18 cellular contexts compared by ENCODE assay signal in genomic region chr11:64409278-64409677, GRCh38. TPM values are rescaled to one million over a fixed set of nuclear protein-coding genes. Genes with fewer than 3 reads are reported as not detected.
DNase-seq lines count a peak whose midpoint lies in the region; ATAC-seq and TF ChIP-seq lines count a peak whose summit lies in the region.
"Had no signal": no experiment of that assay in that cellular context is flagged by ENCODE, and none has a peak within 500 bp of the region (broad histone marks: within the 10 kb centered on the region; RNA-seq: fewer than 3 reads in every experiment).

No MANE protein-coding gene starts in this region.

- H3K36me3 ChIP-seq in Caco-2 (ENCODE audit: control insufficient read depth, insufficient read depth, low read length): no peaks in the 10 kb centered on the region
- H3K36me3 ChIP-seq in hepatocyte (replicated peaks; ENCODE audit: insufficient read depth, low read depth): no peaks in the 10 kb centered on the region
- no peaks in the 10 kb centered on the region for H3K36me3 ChIP-seq in trophoblast cell (ENCODE audit: control insufficient read depth in 1 of 2, insufficient read depth in 2 of 2, low read length in 2 of 2)

- peak overlapping the region; percentile 62 for H2BK5ac ChIP-seq in trophoblast cell (ENCODE audit: low read depth, low read length, poor library complexity)

- H3K4me1 ChIP-seq in Caco-2 (peaks cover 50% of the 10 kb centered on the region), hepatocyte (ENCODE audit: insufficient read depth) (peaks cover 26% of the 10 kb centered on the region), trophoblast cell (ENCODE audit: control insufficient read depth in 1 of 2, insufficient read depth in 2 of 2, low read length in 2 of 2) (peaks cover 41 to 50% of the 10 kb centered on the region in 2 experiments)

- peak overlapping the region; percentile 44 for H2AK5ac ChIP-seq in trophoblast cell (ENCODE audit: low read length)

- H4K20me1 ChIP-seq in hepatocyte (ENCODE audit: insufficient read depth, poor library complexity, severe bottlenecking): no peaks in the 10 kb centered on the region

- no peak for TF ChIP-seq CTCF in Caco-2 (IDR thresholded peaks at IDR 0.05; ENCODE audit: insufficient read depth in 1 of 2, low read depth in 1 of 2, low read length in 1 of 2, severe bottlenecking in 1 of 2, unreplicated experiment in 1 of 2)
- no peak for TF ChIP-seq CTCF in hepatocyte (IDR thresholded peaks at IDR 0.05; ENCODE audit: poor library complexity)
- no peak for TF ChIP-seq CTCF in CD4-positive, alpha-beta T cell (IDR thresholded peaks at IDR 0.05)

- no peaks in the 10 kb centered on the region for H3K27me3 Mint-ChIP-seq in Caco-2 (ENCODE audit: insufficient read depth, unreplicated experiment)
- H3K27me3 Mint-ChIP-seq in CD4-positive, alpha-beta T cell: peaks cover 12% of the 10 kb centered on the region

- 80% methylated on average over 14 of the region's 20 CpGs for WGBS in hepatocyte (ENCODE audit: low lambda C conversion rate, missing lambda C conversion rate)
- WGBS in trophoblast cell (ENCODE audit: extremely low coverage, insufficient coverage, insufficient read length): no CpG with 5 or more reads among the region's 20 CpGs

- H3K79me1 ChIP-seq in trophoblast cell (ENCODE audit: low read length): peaks cover 47% of the 10 kb centered on the region

- no peak for ATAC-seq in CD4-positive, alpha-beta T cell (ENCODE audit: poor library complexity)
- ATAC-seq in GM21390 (IDR thresholded peaks at IDR 0.05; ENCODE audit: unreplicated experiment) (no peak), GM21515 (IDR thresholded peaks at IDR 0.05; ENCODE audit: unreplicated experiment) (no peak)

- peak overlapping the region; percentile 72 for H4K8ac ChIP-seq in trophoblast cell (ENCODE audit: low read depth, low read length)

- no TSS peak for BruUV-seq in Caco-2 (replicated peaks; lab: Mats Ljungman, UMichigan)

- H3K27ac Mint-ChIP-seq in Caco-2 (ENCODE audit: unreplicated experiment): peak overlapping the region; percentile 76
- no peak overlapping the region for H3K27ac Mint-ChIP-seq in CD4-positive, alpha-beta T cell
- H3K27ac Mint-ChIP-seq: CD4-positive, CD25-positive, alpha-beta regulatory T cell; H9 had no signal

- H3K4me1 Mint-ChIP-seq in Caco-2 (ENCODE audit: low read depth, unreplicated experiment): peaks cover 41% of the 10 kb centered on the region
- H3K4me1 Mint-ChIP-seq in CD4-positive, alpha-beta T cell (ENCODE audit: low read depth): no peaks in the 10 kb centered on the region
- H3K4me1 Mint-ChIP-seq: CD4-positive, CD25-positive, alpha-beta regulatory T cell had no signal

- H3K27ac ChIP-seq in hepatocyte (peak overlapping the region; percentile 54), trophoblast cell (ENCODE audit: low read depth, low read length) (peak overlapping the region; percentile 74)
- no peak overlapping the region for H3K27ac ChIP-seq in CD4-positive, alpha-beta T cell (ENCODE audit: low read depth, low read length)
- H3K27ac ChIP-seq: KMS-11 had no signal

- H3K36me3 Mint-ChIP-seq in Caco-2 (ENCODE audit: insufficient read depth, unreplicated experiment): peaks cover 21% of the 10 kb centered on the region
- no peaks in the 10 kb centered on the region for H3K36me3 Mint-ChIP-seq in CD4-positive, alpha-beta T cell (ENCODE audit: low read depth)

- POLR2A ChIA-PET in Caco-2 (lab: Charles Lee): no interaction called here
- POLR2A ChIA-PET in CD4-positive, alpha-beta T cell (lab: Charles Lee): no interaction called here

- H3K4me3 Mint-ChIP-seq in Caco-2 (ENCODE audit: unreplicated experiment): no peak overlapping the region
- no peak overlapping the region for H3K4me3 Mint-ChIP-seq in CD4-positive, alpha-beta T cell
- H3K4me3 Mint-ChIP-seq: CD4-positive, CD25-positive, alpha-beta regulatory T cell had no signal

- no peaks in the 10 kb centered on the region for H3K79me2 ChIP-seq in hepatocyte
- H3K79me2 ChIP-seq in trophoblast cell (ENCODE audit: control insufficient read depth, insufficient read depth, low read length, poor library complexity): peaks cover 2% of the 10 kb centered on the region

- no peaks in the 10 kb centered on the region for H3K27me3 ChIP-seq in Caco-2 (replicated peaks; ENCODE audit: control insufficient read depth, insufficient read depth, low read length)
- no peaks in the 10 kb centered on the region for H3K27me3 ChIP-seq in hepatocyte
- H3K27me3 ChIP-seq in trophoblast cell (ENCODE audit: insufficient read depth, low read length): no peaks in the 10 kb centered on the region
- no peaks in the 10 kb centered on the region for H3K27me3 ChIP-seq in CD4-positive, alpha-beta T cell (ENCODE audit: control insufficient read depth, insufficient read depth, low read length)

- no peak overlapping the region for H3K9ac ChIP-seq in trophoblast cell (ENCODE audit: low read length)
- H3K9ac ChIP-seq: KMS-11 had no signal

- H2AFZ ChIP-seq in hepatocyte (no peak overlapping the region), trophoblast cell (ENCODE audit: insufficient read depth, low read length, poor library complexity) (no peak overlapping the region)

- H3K18ac ChIP-seq in trophoblast cell (ENCODE audit: low read length): peak overlapping the region; percentile 12

- peak overlapping the region; percentile 28 for H3K4me2 ChIP-seq in hepatocyte
- peak overlapping the region; percentile 14 for H3K4me2 ChIP-seq in trophoblast cell (ENCODE audit: low read length)
- H3K4me2 ChIP-seq: KMS-11 had no signal

- H3K4me3 ChIP-seq in Caco-2 (ENCODE audit: low read depth, low read length) (no peak overlapping the region), hepatocyte (no peak overlapping the region), trophoblast cell (ENCODE audit: low read depth, low read length) (no peak overlapping the region)

- peaks cover 5% of the 10 kb centered on the region for H3K9me3 Mint-ChIP-seq in Caco-2 (ENCODE audit: unreplicated experiment)
- H3K9me3 Mint-ChIP-seq in CD4-positive, alpha-beta T cell: no peaks in the 10 kb centered on the region
- H3K9me3 Mint-ChIP-seq: CD4-positive, CD25-positive, alpha-beta regulatory T cell had no signal

- no peaks in the 10 kb centered on the region for H3K9me2 ChIP-seq in hepatocyte (replicated peaks; ENCODE audit: insufficient read depth)

- peak overlapping the region; percentile 69 for H2BK12ac ChIP-seq in trophoblast cell (ENCODE audit: low read length)

- intact Hi-C loops in Caco-2 (cut with micrococcal nuclease; ENCODE audit: unreplicated experiment): loop anchor here (5.0 kb wide), 1 partner anchor 92 kb away; the partner anchor contains the start of genes PRDX5 and TRMT112
- intact Hi-C loops in CD4-positive, alpha-beta T cell (cut with DNase I, micrococcal nuclease): no loop called here

- H3K9me3 ChIP-seq in Caco-2: peaks cover 4% of the 10 kb centered on the region; the same call in 1 of the 2 replicates
- H3K9me3 ChIP-seq in hepatocyte (ENCODE audit: low read depth): no peaks in the 10 kb centered on the region
- peaks cover under 1% of the 10 kb centered on the region for H3K9me3 ChIP-seq in trophoblast cell (ENCODE audit: insufficient read depth, low read depth, low read length)
- H3K9me3 ChIP-seq in CD4-positive, alpha-beta T cell (ENCODE audit: control insufficient read depth, low read length): no peaks in the 10 kb centered on the region

- peak overlapping the region; percentile 68 for H3K14ac ChIP-seq in trophoblast cell (ENCODE audit: low read length)

- H4K12ac ChIP-seq in trophoblast cell (ENCODE audit: low read depth, low read length): no peak overlapping the region

- peak overlapping the region; percentile 68 for H2BK120ac ChIP-seq in trophoblast cell (ENCODE audit: insufficient read depth, low read length, poor library complexity)

- H3K4ac ChIP-seq in trophoblast cell (ENCODE audit: low read depth, low read length): no peak overlapping the region

- CTCF ChIA-PET in Caco-2 (lab: Charles Lee): interaction anchor here (0.8 kb wide), 1 partner anchor 54 kb away, joined by 3 read pairs; no protein-coding TSS in a partner anchor
- CTCF ChIA-PET in CD4-positive, alpha-beta T cell (lab: Charles Lee): no interaction called here

- DNase-seq in Caco-2 (no peak), NCI-H82 treated with DMSO at 0.1 percent for 48 hours (lab: John Stamatoyannopoulos, UW; ENCODE audit: unreplicated experiment) (peak; percentile 0), hepatocyte (ENCODE audit: low spot score) (no peak), trophoblast cell (no peak)
- DNase-seq in CD4-positive, alpha-beta T cell: no peak
- DNase-seq in stimulated activated CD4-positive, alpha-beta T cell treated with anti-CD3 and anti-CD28 coated beads, Interleukin-4, amount 100 ng/mL, for 1 hour: no peak
- DNase-seq: CD4-positive, CD25-positive, alpha-beta regulatory T cell; H9; NCI-H1048; NCI-H146; NCI-H2081; NCI-H2227 treated with DMSO at 0.1 percent for 48 hours; NCI-H526; RPMI8226; SIG-M5 had no signal

- H3K23ac ChIP-seq in trophoblast cell (ENCODE audit: low read length): no peak overlapping the region

- peak overlapping the region; percentile 91 for H4K91ac ChIP-seq in trophoblast cell (ENCODE audit: low read depth, low read length)

RNA-seq across cellular contexts. Expression of gene RPS6KA4, which starts 50.3 kb away (rescaled TPM):
- total RNA-seq in Caco-2 (2022): 95.7 and 98.6 TPM in 2 replicates
- 31.3 and 35.9 TPM in 2 replicates for total RNA-seq in hepatocyte
- polyA plus RNA-seq in hepatocyte: 44.0 and 44.8 TPM in 2 replicates
- 23.3 and 25.4 TPM in 2 replicates for polyA plus RNA-seq in trophoblast cell (2013)
- total RNA-seq in CD4-positive, alpha-beta T cell: 1 to 10 TPM; 7.3 to 9.2 TPM
